In genomic region chr3:173943264-173943663, GRCh38 we compare ENCODE assay signal across 2 cellular contexts.
TF ChIP-seq lines count a peak whose summit lies in the region.

No MANE protein-coding gene starts in this region.

TF ChIP-seq in GM23338, 12 proteins besides CTCF, POLR2A, EP300 and RAD21 (continued from another document):
- no peak for TF ChIP-seq ZNF462 (CRISPR knock-in tag; IDR thresholded peaks at IDR 0.05)
- no peak for TF ChIP-seq NANOG (IDR thresholded peaks at IDR 0.05; ENCODE audit: borderline replicate concordance)
- no peak for TF ChIP-seq ZNF331 (CRISPR knock-in tag; IDR thresholded peaks at IDR 0.05; ENCODE audit: low read depth)
- no peak for TF ChIP-seq REST (IDR thresholded peaks at IDR 0.05; ENCODE audit: unreplicated experiment)
- no peak for TF ChIP-seq EZH2phosphoT487 (IDR thresholded peaks at IDR 0.05; ENCODE audit: unreplicated experiment)
- no peak for TF ChIP-seq STAT1 (IDR thresholded peaks at IDR 0.05; ENCODE audit: unreplicated experiment)
- no peak for TF ChIP-seq ZNF114 (CRISPR knock-in tag; IDR thresholded peaks at IDR 0.05)
- no peak for TF ChIP-seq EZH2 (IDR thresholded peaks at IDR 0.05; ENCODE audit: low read depth, unreplicated experiment)

TF ChIP-seq in GM12878, 131 proteins besides CTCF, POLR2A, EP300 and RAD21 (continued from another document):
- TF ChIP-seq NKRF (conservative IDR thresholded peaks at IDR 0.05): no peak
- no peak for TF ChIP-seq SIX5 (IDR thresholded peaks at IDR 0.05; ENCODE audit: low read depth, low read length, severe bottlenecking)
- no peak for TF ChIP-seq NBN (IDR thresholded peaks at IDR 0.05)
- no peak for TF ChIP-seq KLF5 (IDR thresholded peaks at IDR 0.05; ENCODE audit: partially characterized antibody)
- no peak for TF ChIP-seq IRF4 (IDR thresholded peaks at IDR 0.05; ENCODE audit: low read depth, low read length)
- TF ChIP-seq TBL1XR1 (IDR thresholded peaks at IDR 0.05; ENCODE audit: low read depth, low read length): no peak
- no peak for TF ChIP-seq GABPA (IDR thresholded peaks at IDR 0.05; ENCODE audit: low read depth)
- TF ChIP-seq ZNF622 (IDR thresholded peaks at IDR 0.05): no peak
- TF ChIP-seq KDM1A (IDR thresholded peaks at IDR 0.05; ENCODE audit: borderline replicate concordance): no peak
